ENCODE assay signal across 10 cellular contexts in genomic region chr14:94547726-94548125, GRCh38. TPM values are rescaled to one million over a fixed set of nuclear protein-coding genes. Genes with fewer than 3 reads are reported as not detected.
"Had no signal": no experiment of that assay in that cellular context is flagged by ENCODE, and none has a peak within 500 bp of the region (broad histone marks: within the 10 kb centered on the region; RNA-seq: fewer than 3 reads in every experiment).

No MANE protein-coding gene starts in this region.

- H3K36me3 ChIP-seq: HAP-1 had no signal

- H3K4me3 ChIP-seq: GM23248, HAP-1, K562 had no signal

- H3K27ac ChIP-seq: GM23248, HL-60 had no signal

- H3K4me3 Mint-ChIP-seq: HFFc6 had no signal

- H2AFZ ChIP-seq: GM23248 had no signal

- H3K9ac ChIP-seq: GM23248 had no signal

- H3K27ac Mint-ChIP-seq: HFFc6 had no signal

- DNase-seq: GM23248, GOT3, H7, HFFc6, IMR-90 had no signal

- H3K9me3 ChIP-seq: HAP-1 had no signal

- H3K4me1 ChIP-seq: HAP-1 had no signal

RNA-seq across cellular contexts. Expression of gene SERPINA4, which starts 13.5 kb away (rescaled TPM):
- total RNA-seq: GM23248, H4, H7, HFFc6, HT1080, IMR-90, K562 had no signal
- polyA plus RNA-seq: GM23248, IMR-90, K562 had no signal

RNA-seq across cellular contexts. Expression of gene SERPINA5, which starts 33.5 kb away (rescaled TPM):
- total RNA-seq: GM23248, HFFc6, HT1080, IMR-90 had no signal
- polyA plus RNA-seq: GM23248, IMR-90, K562 had no signal

RNA-seq across cellular contexts. Expression of gene SERPINA12, which starts 38.5 kb away (rescaled TPM):
- total RNA-seq: GM23248, H4, H7, HFFc6, HT1080, IMR-90, K562 had no signal
- polyA plus RNA-seq: GM23248, IMR-90, K562 had no signal
